Comparison of ENCODE assay signal across 26 cellular contexts in genomic region chr10:10847313-10847712, GRCh38.
"Had no signal": no experiment of that assay in that cellular context is flagged by ENCODE, and none has a peak within 500 bp of the region (broad histone marks: within the 10 kb centered on the region; RNA-seq: fewer than 3 reads in every experiment).

No MANE protein-coding gene starts in this region.

- H3K36me3 ChIP-seq: cardiac muscle cell, esophagus muscularis mucosa, neutrophil, thyroid gland, upper lobe of right lung had no signal

- H3K9me3 ChIP-seq: body of pancreas, esophagus muscularis mucosa, neutrophil, thyroid gland, upper lobe of right lung had no signal

- H3K4me3 Mint-ChIP-seq: activated naive CD8-positive, alpha-beta T cell; natural killer cell treated with Interleukin-12 subunit alpha and Interleukin-12 subunit beta and Interleukin-15 and Interleukin-18, amount 100 ng/mL, for 72 hours; T-helper 2 cell treated with Interferon-gamma antibody and Interleukin-4, amounts not matched to agents 5 μg/mL and 100 μg/mL, for 36 hours had no signal

- H3K4me1 ChIP-seq: body of pancreas, thyroid gland, upper lobe of right lung had no signal

- H3K36me3 Mint-ChIP-seq: activated naive CD8-positive, alpha-beta T cell; natural killer cell treated with Interleukin-12 subunit alpha and Interleukin-12 subunit beta and Interleukin-15 and Interleukin-18, amount 100 ng/mL, for 72 hours had no signal

- H3K27me3 ChIP-seq: body of pancreas, cardiac muscle cell, esophagus muscularis mucosa, neutrophil, thyroid gland, upper lobe of right lung had no signal

- H3K27ac ChIP-seq: body of pancreas, cardiac muscle cell, esophagus muscularis mucosa, neutrophil, thyroid gland, upper lobe of right lung, VCaP had no signal

- DNase-seq: activated CD4-positive, alpha-beta T cell treated with anti-CD3 and anti-CD28 coated beads for 4 hours; activated CD4-positive, alpha-beta T cell treated with anti-CD3 and anti-CD28 coated beads, Interleukin-2, amount 50 U/mL, for 4 hours; activated CD8-positive, alpha-beta memory T cell treated with anti-CD3 and anti-CD28 coated beads for 24 hours; activated effector memory CD4-positive, alpha-beta T cell treated with Interleukin-2 at 50 U/mL for 16 hours; activated naive CD4-positive, alpha-beta T cell treated with Interleukin-2 at 50 U/mL for 16 hours; aorta; body of pancreas; effector CD4-positive, alpha-beta T cell; foreskin melanocyte; left cardiac atrium; mammary epithelial cell; stimulated activated CD4-positive, alpha-beta T cell treated with anti-CD3 and anti-CD28 coated beads, Interleukin-12 subunit alpha, Interleukin-12 subunit beta, amount 100 ng/mL, for 4 hours; stimulated activated CD4-positive, alpha-beta T cell treated with anti-CD3 and anti-CD28 coated beads, Interleukin-4, amount 100 ng/mL, for 1 hour; stimulated activated naive CD8-positive, alpha-beta T cell treated with anti-CD3 and anti-CD28 coated beads, Interleukin-15, Interleukin-2, amounts not matched to agents 100 U/mL and 50 U/mL, for 24 hours; T-helper 1 cell; thyroid gland; upper lobe of right lung had no signal

- H3K27ac Mint-ChIP-seq: activated naive CD8-positive, alpha-beta T cell; natural killer cell treated with Interleukin-12 subunit alpha and Interleukin-12 subunit beta and Interleukin-15 and Interleukin-18, amount 100 ng/mL, for 72 hours; T-helper 2 cell treated with Interferon-gamma antibody and Interleukin-4, amounts not matched to agents 5 μg/mL and 100 μg/mL, for 36 hours had no signal

- H3K4me3 ChIP-seq: body of pancreas, cardiac muscle cell, esophagus muscularis mucosa, skin epidermis, thyroid gland, upper lobe of right lung had no signal

- ATAC-seq: body of pancreas; left cardiac atrium; natural killer cell treated with Interleukin-12 subunit alpha and Interleukin-12 subunit beta and Interleukin-15 and Interleukin-18, amount 100 ng/mL, for 72 hours; sciatic nerve; stimulated activated naive CD8-positive, alpha-beta T cell treated with anti-CD3 and anti-CD28 coated beads, Interleukin-15, Interleukin-2, amounts not matched to agents 100 U/mL and 50 U/mL, for 24 hours; upper lobe of right lung had no signal

- H3K9me3 Mint-ChIP-seq: natural killer cell treated with Interleukin-12 subunit alpha and Interleukin-12 subunit beta and Interleukin-15 and Interleukin-18, amount 100 ng/mL, for 72 hours; T-helper 2 cell treated with Interferon-gamma antibody and Interleukin-4, amounts not matched to agents 5 μg/mL and 100 μg/mL, for 36 hours had no signal
